In the genomic region with DNA sequence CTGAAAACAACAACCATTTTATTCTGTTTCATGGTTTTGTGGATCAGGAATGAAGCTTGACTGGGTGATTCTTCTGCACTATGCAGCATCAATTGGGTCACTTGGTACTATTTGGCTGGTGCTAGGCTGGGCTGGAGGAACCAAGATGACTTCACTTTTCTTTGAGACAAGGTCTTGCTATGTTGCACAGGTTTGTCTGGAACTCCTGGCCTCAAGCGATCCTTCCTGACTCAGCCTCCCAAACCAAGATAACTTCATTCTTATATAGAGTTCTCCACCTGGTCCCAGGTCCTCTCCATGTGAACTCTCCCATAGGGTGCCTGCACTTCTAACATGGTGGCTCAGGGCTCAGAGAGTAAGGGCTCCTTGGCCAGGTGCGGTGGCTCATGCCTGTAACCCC, we compare ENCODE assay signal across 32 cellular contexts. TPM values are rescaled to one million over a fixed set of nuclear protein-coding genes. Genes with fewer than 3 reads are reported as not detected.
"Had no signal": no experiment of that assay in that cellular context is flagged by ENCODE, and none has a peak within 500 bp of the region (broad histone marks: within the 10 kb centered on the region; RNA-seq: fewer than 3 reads in every experiment).

No MANE protein-coding gene starts in this region.

- H3K9me3 Mint-ChIP-seq: stimulated activated naive B cell treated with anti-CD40 and anti-IgM and Interleukin-4, amounts not matched to agents 10 μg/mL and 1 μg/mL and 100 μg/mL, for 72 hours; stimulated activated naive CD8-positive, alpha-beta T cell treated with anti-CD3 and anti-CD28 coated beads, Interleukin-15, Interleukin-2, amounts not matched to agents 100 ng/mL and 50 ng/mL, for 24 hours had no signal

- H3K27ac ChIP-seq: esophagus squamous epithelium, left lung, neutrophil, pancreas, right atrium auricular region, thoracic aorta, tibial nerve, upper lobe of right lung, uterus had no signal

- H3K9me3 ChIP-seq: esophagus squamous epithelium, heart right ventricle, left lung, neutrophil, pancreas, right atrium auricular region, spleen, thoracic aorta, tibial nerve, upper lobe of right lung, uterus had no signal

- H3K36me3 ChIP-seq: esophagus squamous epithelium, heart right ventricle, left lung, neutrophil, pancreas, right atrium auricular region, spleen, thoracic aorta, tibial nerve, upper lobe of right lung, uterus had no signal

- H3K4me3 ChIP-seq: esophagus squamous epithelium, heart right ventricle, left lung, pancreas, right atrium auricular region, spleen, thoracic aorta, tibial nerve, upper lobe of right lung, uterus had no signal

- DNase-seq: cerebellar nuclear complex; effector memory CD4-positive, alpha-beta T cell; esophagus squamous epithelium; foreskin melanocyte; glutamatergic neuron; heart right ventricle; hippocampal formation; left cardiac atrium; left lung; midbrain; naive thymus-derived CD8-positive, alpha-beta T cell; nephron progenitor cell; pancreas; spleen; stimulated activated CD4-positive, alpha-beta T cell treated with anti-CD3 and anti-CD28 coated beads, Interleukin-4, amount 100 ng/mL, for 4 hours; stimulated activated naive B cell treated with anti-CD40 and anti-IgM and Interleukin-4, amounts not matched to agents 10 μg/mL and 1 μg/mL and 100 μg/mL, for 72 hours; upper lobe of right lung; uterus had no signal

- H3K4me3 Mint-ChIP-seq: naive thymus-derived CD8-positive, alpha-beta T cell; nephron progenitor cell; stimulated activated naive B cell treated with anti-CD40 and anti-IgM and Interleukin-4, amounts not matched to agents 10 μg/mL and 1 μg/mL and 100 μg/mL, for 72 hours; stimulated activated naive CD8-positive, alpha-beta T cell treated with anti-CD3 and anti-CD28 coated beads, Interleukin-15, Interleukin-2, amounts not matched to agents 100 ng/mL and 50 ng/mL, for 24 hours had no signal

- H3K27ac Mint-ChIP-seq: naive thymus-derived CD8-positive, alpha-beta T cell; nephron progenitor cell; progenitor cell of endocrine pancreas; stimulated activated naive B cell treated with anti-CD40 and anti-IgM and Interleukin-4, amounts not matched to agents 10 μg/mL and 1 μg/mL and 100 μg/mL, for 72 hours; stimulated activated naive CD8-positive, alpha-beta T cell treated with anti-CD3 and anti-CD28 coated beads, Interleukin-15, Interleukin-2, amounts not matched to agents 100 ng/mL and 50 ng/mL, for 24 hours had no signal

- H3K27me3 ChIP-seq: pancreas, right atrium auricular region, uterus had no signal

- ATAC-seq: heart right ventricle; naive thymus-derived CD8-positive, alpha-beta T cell; sciatic nerve; stimulated activated naive B cell treated with anti-CD40 and anti-IgM and Interleukin-4, amounts not matched to agents 10 μg/mL and 1 μg/mL and 100 μg/mL, for 72 hours; upper lobe of right lung had no signal

- H3K4me1 ChIP-seq: uterus had no signal

RNA-seq across cellular contexts. Expression of a gene that starts 35.3 kb away (rescaled TPM):
- total RNA-seq: endothelial cell of umbilical vein; epithelial cell of proximal tubule; esophagus squamous epithelium; heart right ventricle; kidney epithelial cell; lower leg skin; mucosa of gallbladder; naive thymus-derived CD8-positive, alpha-beta T cell; omental fat pad; sciatic nerve; skeletal muscle tissue; thoracic aorta; tibial nerve; upper lobe of right lung had no signal
- polyA plus RNA-seq: endothelial cell of umbilical vein, heart right ventricle, spleen had no signal
